ENCODE assay signal across 13 cellular contexts in genomic region chr13:99055286-99056073, GRCh38.
DNase-seq lines count a peak whose midpoint lies in the region; ATAC-seq, FAIRE-seq and TF ChIP-seq lines count a peak whose summit lies in the region.
"Had no signal": no experiment of that assay in that cellular context is flagged by ENCODE, and none has a peak within 500 bp of the region (broad histone marks: within the 10 kb centered on the region; RNA-seq: fewer than 3 reads in every experiment).

No MANE protein-coding gene starts in this region.

- H3K4me1 ChIP-seq in A549: peaks cover 60% of the 10 kb centered on the region
- H3K4me1 ChIP-seq in tibial artery: peaks cover 0 to 38% (median 13%) of the 10 kb centered on the region in 4 donors

- H3K36me3 ChIP-seq in H7 (replicated peaks; ENCODE audit: control insufficient read depth, insufficient read depth, low read length) (no peaks in the 10 kb centered on the region), tibial artery (no peaks in the 10 kb centered on the region)
- H3K36me3 ChIP-seq: right lobe of liver had no signal

- 93% methylated on average over 11 of the region's 11 CpGs for WGBS in A549 (ENCODE audit: missing lambda C conversion rate)

- intact Hi-C loops in dorsolateral prefrontal cortex (cut with DNase I): no loop called here
- intact Hi-C loops in tibial artery (cut with DNase I; ENCODE audit: low total_unique reads): no loop called here

- H3K27me3 Mint-ChIP-seq in activated naive CD8-positive, alpha-beta T cell treated with anti-CD3 and anti-CD28 coated beads for 36 hours: no peaks in the 10 kb centered on the region

- POLR2A ChIA-PET in A549 (lab: Yijun Ruan, JAX): interaction anchor here (0.8 to 2.2 kb wide), 4 partner anchors 12 to 144 kb away, joined by 3 to 10 read pairs (median 4); no protein-coding TSS in a partner anchor

- H3K4me2 ChIP-seq in A549: peak overlapping the region; percentile 83

- peak overlapping the region; percentile 90 to 97 for H3K27ac ChIP-seq in A549
- H3K27ac ChIP-seq in dorsolateral prefrontal cortex: peak overlapping the region in 3 of 59 donors; percentile 7 to 28 (median 13)
- no peak overlapping the region for H3K27ac ChIP-seq in tibial artery
- H3K27ac ChIP-seq: right lobe of liver, VCaP had no signal

- CTCF ChIA-PET in A549 (lab: Yijun Ruan, JAX): interaction anchor here (1.2 kb wide), 1 partner anchor 121 kb away, joined by 4 read pairs; no protein-coding TSS in a partner anchor

- H3K27me3 ChIP-seq in H7 (ENCODE audit: control insufficient read depth, insufficient read depth, low read length): no peaks in the 10 kb centered on the region
- H3K27me3 ChIP-seq in dorsolateral prefrontal cortex: peaks cover 0 to 2% (median 0%) of the 10 kb centered on the region in 45 donors
- no peaks in the 10 kb centered on the region for H3K27me3 ChIP-seq in tibial artery
- H3K27me3 ChIP-seq: right lobe of liver had no signal

- H3K27ac Mint-ChIP-seq in activated naive CD8-positive, alpha-beta T cell treated with anti-CD3 and anti-CD28 coated beads for 36 hours: peak overlapping the region; percentile 83

- H3K9me3 Mint-ChIP-seq in activated naive CD8-positive, alpha-beta T cell treated with anti-CD3 and anti-CD28 coated beads for 36 hours: no peaks in the 10 kb centered on the region

- peaks cover 57% of the 10 kb centered on the region for H3K4me1 Mint-ChIP-seq in activated naive CD8-positive, alpha-beta T cell treated with anti-CD3 and anti-CD28 coated beads for 36 hours

- peaks cover 11% of the 10 kb centered on the region for H3K36me3 Mint-ChIP-seq in activated naive CD8-positive, alpha-beta T cell treated with anti-CD3 and anti-CD28 coated beads for 36 hours

- no peak overlapping the region for H3K4me3 ChIP-seq in A549
- no peak overlapping the region for H3K4me3 ChIP-seq in H7 (ENCODE audit: insufficient read depth, low read depth, low read length)
- no peak overlapping the region for H3K4me3 ChIP-seq in dorsolateral prefrontal cortex
- no peak overlapping the region for H3K4me3 ChIP-seq in tibial artery
- H3K4me3 ChIP-seq: right lobe of liver had no signal

- no peak for TF ChIP-seq POLR2A in A549 (IDR thresholded peaks at IDR 0.05; ENCODE audit: low read length)

- no peak for TF ChIP-seq EP300 in A549 (IDR thresholded peaks at IDR 0.05)

- DNase-seq in A549 (ENCODE audit: low read depth in 1 of 2, low spot score in 1 of 2): no peak
- DNase-seq in H7: peak; percentile 20
- DNase-seq in activated naive CD8-positive, alpha-beta T cell treated with anti-CD3 and anti-CD28 coated beads for 36 hours: no peak
- peak; percentile 23 to 33 for DNase-seq in lung microvascular endothelial cell (ENCODE audit: low read depth in 2 of 2)
- DNase-seq in dorsolateral prefrontal cortex: no peak
- DNase-seq in HPDE6-E6E7 (ENCODE audit: extremely low spot score): no peak
- no peak for DNase-seq in tibial artery
- DNase-seq: C1 segment of cervical spinal cord, mesendoderm, NCI-H1694, right lobe of liver had no signal

- no peak for TF ChIP-seq RAD21 in A549 (conservative IDR thresholded peaks at IDR 0.05 in 1 of 2, IDR thresholded peaks at IDR 0.05 in 1 of 2)

- TF ChIP-seq CTCF in A549 (IDR thresholded peaks at IDR 0.05) (no peak), dorsolateral prefrontal cortex (IDR thresholded peaks at IDR 0.05 in 54 of 56, conservative IDR thresholded peaks at IDR 0.05 in 2 of 56; ENCODE audit: low read depth in 1 of 56, partially characterized antibody in 56 of 56) (no peak), tibial artery (IDR thresholded peaks at IDR 0.05) (no peak)

- H3K4me3 Mint-ChIP-seq in activated naive CD8-positive, alpha-beta T cell treated with anti-CD3 and anti-CD28 coated beads for 36 hours: peak overlapping the region; percentile 53

- FAIRE-seq in A549 (lab: Jason Lieb, UNC): no peak

- no peak for ATAC-seq in A549
- no peak for ATAC-seq in GM21529 (IDR thresholded peaks at IDR 0.05; ENCODE audit: unreplicated experiment)
- ATAC-seq: right lobe of liver had no signal

- no peaks in the 10 kb centered on the region for H3K9me3 ChIP-seq in A549
- H3K9me3 ChIP-seq in tibial artery: no peaks in the 10 kb centered on the region
- H3K9me3 ChIP-seq: right lobe of liver had no signal

TF ChIP-seq in A549, 52 proteins besides CTCF, POLR2A, EP300 and RAD21:
- TF ChIP-seq ESRRA (IDR thresholded peaks at IDR 0.05; ENCODE audit: borderline replicate concordance, low read length): no peak
- TF ChIP-seq RNF2 (IDR thresholded peaks at IDR 0.05; ENCODE audit: borderline replicate concordance, low read depth): no peak
- TF ChIP-seq NR3C1 (IDR thresholded peaks at IDR 0.05): no peak
- TF ChIP-seq, protein P1, sequence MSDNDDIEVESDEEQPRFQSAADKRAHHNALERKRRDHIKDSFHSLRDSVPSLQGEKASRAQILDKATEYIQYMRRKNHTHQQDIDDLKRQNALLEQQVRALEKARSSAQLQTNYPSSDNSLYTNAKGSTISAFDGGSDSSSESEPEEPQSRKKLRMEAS (IDR thresholded peaks at IDR 0.05): no peak
- no peak for TF ChIP-seq ZC3H11A (IDR thresholded peaks at IDR 0.05)
- TF ChIP-seq SREBF2 (IDR thresholded peaks at IDR 0.05): no peak
- no peak for TF ChIP-seq KDM1A (IDR thresholded peaks at IDR 0.05; ENCODE audit: low read depth)
- no peak for TF ChIP-seq ZNF302 (CRISPR knock-in tag; IDR thresholded peaks at IDR 0.05)
- TF ChIP-seq BHLHE40 (IDR thresholded peaks at IDR 0.05; ENCODE audit: low read depth, low read length): no peak
- TF ChIP-seq RCOR1 (IDR thresholded peaks at IDR 0.05; ENCODE audit: low read depth, low read length): no peak
- no peak for TF ChIP-seq EHMT2 (IDR thresholded peaks at IDR 0.05; ENCODE audit: low read depth)
- no peak for TF ChIP-seq EHF (CRISPR knock-in tag; IDR thresholded peaks at IDR 0.05)
- no peak for TF ChIP-seq KDM5A (IDR thresholded peaks at IDR 0.05)
- no peak for TF ChIP-seq GATA3 (IDR thresholded peaks at IDR 0.05; ENCODE audit: borderline replicate concordance)
- TF ChIP-seq, protein P2, sequence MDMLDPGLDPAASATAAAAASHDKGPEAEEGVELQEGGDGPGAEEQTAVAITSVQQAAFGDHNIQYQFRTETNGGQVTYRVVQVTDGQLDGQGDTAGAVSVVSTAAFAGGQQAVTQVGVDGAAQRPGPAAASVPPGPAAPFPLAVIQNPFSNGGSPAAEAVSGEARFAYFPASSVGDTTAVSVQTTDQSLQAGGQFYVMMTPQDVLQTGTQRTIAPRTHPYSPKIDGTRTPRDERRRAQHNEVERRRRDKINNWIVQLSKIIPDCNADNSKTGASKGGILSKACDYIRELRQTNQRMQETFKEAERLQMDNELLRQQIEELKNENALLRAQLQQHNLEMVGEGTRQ (IDR thresholded peaks at IDR 0.05): no peak
- no peak for TF ChIP-seq NFE2L2 (conservative IDR thresholded peaks at IDR 0.05; ENCODE audit: low read length)

Comparison
In these comparisons a context has a peak if more than half of its experiments do, and no peak if none do; other contexts are left out.
1. DNase-seq: peak in H7 (single experiment) and lung microvascular endothelial cell (2 of 2); none in A549 (0 of 2), activated naive CD8-positive, alpha-beta T cell treated with anti-CD3 and anti-CD28 coated beads for 36 hours (single experiment), dorsolateral prefrontal cortex (0 of 10), HPDE6-E6E7 (single experiment) and tibial artery (0 of 2).
2. H3K27ac ChIP-seq: peak in A549 (2 of 2); none in tibial artery (0 of 2).